1 cellular context compared by ENCODE assay signal in the genomic region with DNA sequence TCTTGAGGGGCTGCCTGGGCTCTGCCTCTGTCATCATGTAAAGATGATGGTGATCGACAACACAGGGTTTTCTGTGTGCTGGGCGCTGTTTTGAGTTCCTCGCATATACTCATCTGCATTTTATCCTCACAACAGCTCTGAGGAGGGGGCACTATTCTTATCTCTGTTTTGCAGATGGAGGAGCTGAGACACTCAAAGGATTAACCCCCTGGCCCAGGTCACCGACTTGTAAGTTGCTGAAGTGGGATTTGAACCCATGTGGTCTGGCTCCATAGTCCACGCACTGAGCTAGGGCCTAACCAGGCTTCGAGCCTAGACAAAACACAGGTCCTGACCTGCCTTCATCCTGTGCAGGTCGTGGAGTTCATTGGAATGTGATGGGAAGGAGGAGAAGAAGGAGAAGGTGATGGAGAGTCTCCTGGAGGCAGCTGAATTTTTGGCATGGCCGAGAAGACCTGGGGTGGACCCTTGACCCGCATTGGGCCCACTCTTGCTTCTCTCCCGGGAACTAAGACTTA.
TF ChIP-seq lines count a peak whose summit lies in the region.

No MANE protein-coding gene starts in this region.

TF ChIP-seq in K562, 482 proteins besides CTCF, POLR2A, EP300 and RAD21 (continued from another document and continues in another):
- TF ChIP-seq, protein P1, sequence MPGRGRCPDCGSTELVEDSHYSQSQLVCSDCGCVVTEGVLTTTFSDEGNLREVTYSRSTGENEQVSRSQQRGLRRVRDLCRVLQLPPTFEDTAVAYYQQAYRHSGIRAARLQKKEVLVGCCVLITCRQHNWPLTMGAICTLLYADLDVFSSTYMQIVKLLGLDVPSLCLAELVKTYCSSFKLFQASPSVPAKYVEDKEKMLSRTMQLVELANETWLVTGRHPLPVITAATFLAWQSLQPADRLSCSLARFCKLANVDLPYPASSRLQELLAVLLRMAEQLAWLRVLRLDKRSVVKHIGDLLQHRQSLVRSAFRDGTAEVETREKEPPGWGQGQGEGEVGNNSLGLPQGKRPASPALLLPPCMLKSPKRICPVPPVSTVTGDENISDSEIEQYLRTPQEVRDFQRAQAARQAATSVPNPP (IDR thresholded peaks at IDR 0.05; ENCODE audit: borderline replicate concordance, insufficient read depth, insufficient read length) = no peak
- TF ChIP-seq NR3C1 (CRISPR knock-in tag; IDR thresholded peaks at IDR 0.05) = no peak
- TF ChIP-seq, protein P2, sequence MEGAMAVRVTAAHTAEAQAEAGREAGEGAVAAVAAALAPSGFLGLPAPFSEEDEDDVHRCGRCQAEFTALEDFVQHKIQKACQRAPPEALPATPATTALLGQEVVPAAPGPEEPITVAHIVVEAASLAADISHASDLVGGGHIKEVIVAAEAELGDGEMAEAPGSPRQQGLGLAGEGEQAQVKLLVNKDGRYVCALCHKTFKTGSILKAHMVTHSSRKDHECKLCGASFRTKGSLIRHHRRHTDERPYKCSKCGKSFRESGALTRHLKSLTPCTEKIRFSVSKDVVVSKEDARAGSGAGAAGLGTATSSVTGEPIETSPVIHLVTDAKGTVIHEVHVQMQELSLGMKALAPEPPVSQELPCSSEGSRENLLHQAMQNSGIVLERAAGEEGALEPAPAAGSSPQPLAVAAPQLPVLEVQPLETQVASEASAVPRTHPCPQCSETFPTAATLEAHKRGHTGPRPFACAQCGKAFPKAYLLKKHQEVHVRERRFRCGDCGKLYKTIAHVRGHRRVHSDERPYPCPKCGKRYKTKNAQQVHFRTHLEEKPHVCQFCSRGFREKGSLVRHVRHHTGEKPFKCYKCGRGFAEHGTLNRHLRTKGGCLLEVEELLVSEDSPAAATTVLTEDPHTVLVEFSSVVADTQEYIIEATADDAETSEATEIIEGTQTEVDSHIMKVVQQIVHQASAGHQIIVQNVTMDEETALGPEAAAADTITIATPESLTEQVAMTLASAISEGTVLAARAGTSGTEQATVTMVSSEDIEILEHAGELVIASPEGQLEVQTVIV (CRISPR knock-in tag; IDR thresholded peaks at IDR 0.05; ENCODE audit: borderline replicate concordance) = no peak
- TF ChIP-seq TCF7 (IDR thresholded peaks at IDR 0.05; ENCODE audit: borderline replicate concordance) = no peak
- no peak for TF ChIP-seq HMG20A (CRISPR knock-in tag; conservative IDR thresholded peaks at IDR 0.05)
- TF ChIP-seq, protein P3, sequence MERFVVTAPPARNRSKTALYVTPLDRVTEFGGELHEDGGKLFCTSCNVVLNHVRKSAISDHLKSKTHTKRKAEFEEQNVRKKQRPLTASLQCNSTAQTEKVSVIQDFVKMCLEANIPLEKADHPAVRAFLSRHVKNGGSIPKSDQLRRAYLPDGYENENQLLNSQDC (CRISPR knock-in tag; IDR thresholded peaks at IDR 0.05) = no peak
- no peak for TF ChIP-seq ZNF217 (CRISPR knock-in tag; IDR thresholded peaks at IDR 0.05)
- no peak for TF ChIP-seq PHF20 (IDR thresholded peaks at IDR 0.05; ENCODE audit: partially characterized antibody)
- TF ChIP-seq ZBTB8A (IDR thresholded peaks at IDR 0.05; ENCODE audit: partially characterized antibody) = no peak
- TF ChIP-seq PHB (CRISPR knock-in tag; IDR thresholded peaks at IDR 0.05) = no peak
- TF ChIP-seq, protein P4, sequence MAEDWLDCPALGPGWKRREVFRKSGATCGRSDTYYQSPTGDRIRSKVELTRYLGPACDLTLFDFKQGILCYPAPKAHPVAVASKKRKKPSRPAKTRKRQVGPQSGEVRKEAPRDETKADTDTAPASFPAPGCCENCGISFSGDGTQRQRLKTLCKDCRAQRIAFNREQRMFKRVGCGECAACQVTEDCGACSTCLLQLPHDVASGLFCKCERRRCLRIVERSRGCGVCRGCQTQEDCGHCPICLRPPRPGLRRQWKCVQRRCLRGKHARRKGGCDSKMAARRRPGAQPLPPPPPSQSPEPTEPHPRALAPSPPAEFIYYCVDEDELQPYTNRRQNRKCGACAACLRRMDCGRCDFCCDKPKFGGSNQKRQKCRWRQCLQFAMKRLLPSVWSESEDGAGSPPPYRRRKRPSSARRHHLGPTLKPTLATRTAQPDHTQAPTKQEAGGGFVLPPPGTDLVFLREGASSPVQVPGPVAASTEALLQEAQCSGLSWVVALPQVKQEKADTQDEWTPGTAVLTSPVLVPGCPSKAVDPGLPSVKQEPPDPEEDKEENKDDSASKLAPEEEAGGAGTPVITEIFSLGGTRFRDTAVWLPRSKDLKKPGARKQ (CRISPR knock-in tag; IDR thresholded peaks at IDR 0.05) = no peak
- no peak for TF ChIP-seq ZNF143 (CRISPR knock-in tag; IDR thresholded peaks at IDR 0.05)
- no peak for TF ChIP-seq SIN3B (IDR thresholded peaks at IDR 0.05; ENCODE audit: low read depth)
- TF ChIP-seq, protein P5, sequence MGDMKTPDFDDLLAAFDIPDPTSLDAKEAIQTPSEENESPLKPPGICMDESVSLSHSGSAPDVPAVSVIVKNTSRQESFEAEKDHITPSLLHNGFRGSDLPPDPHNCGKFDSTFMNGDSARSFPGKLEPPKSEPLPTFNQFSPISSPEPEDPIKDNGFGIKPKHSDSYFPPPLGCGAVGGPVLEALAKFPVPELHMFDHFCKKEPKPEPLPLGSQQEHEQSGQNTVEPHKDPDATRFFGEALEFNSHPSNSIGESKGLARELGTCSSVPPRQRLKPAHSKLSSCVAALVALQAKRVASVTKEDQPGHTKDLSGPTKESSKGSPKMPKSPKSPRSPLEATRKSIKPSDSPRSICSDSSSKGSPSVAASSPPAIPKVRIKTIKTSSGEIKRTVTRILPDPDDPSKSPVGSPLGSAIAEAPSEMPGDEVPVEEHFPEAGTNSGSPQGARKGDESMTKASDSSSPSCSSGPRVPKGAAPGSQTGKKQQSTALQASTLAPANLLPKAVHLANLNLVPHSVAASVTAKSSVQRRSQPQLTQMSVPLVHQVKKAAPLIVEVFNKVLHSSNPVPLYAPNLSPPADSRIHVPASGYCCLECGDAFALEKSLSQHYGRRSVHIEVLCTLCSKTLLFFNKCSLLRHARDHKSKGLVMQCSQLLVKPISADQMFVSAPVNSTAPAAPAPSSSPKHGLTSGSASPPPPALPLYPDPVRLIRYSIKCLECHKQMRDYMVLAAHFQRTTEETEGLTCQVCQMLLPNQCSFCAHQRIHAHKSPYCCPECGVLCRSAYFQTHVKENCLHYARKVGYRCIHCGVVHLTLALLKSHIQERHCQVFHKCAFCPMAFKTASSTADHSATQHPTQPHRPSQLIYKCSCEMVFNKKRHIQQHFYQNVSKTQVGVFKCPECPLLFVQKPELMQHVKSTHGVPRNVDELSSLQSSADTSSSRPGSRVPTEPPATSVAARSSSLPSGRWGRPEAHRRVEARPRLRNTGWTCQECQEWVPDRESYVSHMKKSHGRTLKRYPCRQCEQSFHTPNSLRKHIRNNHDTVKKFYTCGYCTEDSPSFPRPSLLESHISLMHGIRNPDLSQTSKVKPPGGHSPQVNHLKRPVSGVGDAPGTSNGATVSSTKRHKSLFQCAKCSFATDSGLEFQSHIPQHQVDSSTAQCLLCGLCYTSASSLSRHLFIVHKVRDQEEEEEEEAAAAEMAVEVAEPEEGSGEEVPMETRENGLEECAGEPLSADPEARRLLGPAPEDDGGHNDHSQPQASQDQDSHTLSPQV (IDR thresholded peaks at IDR 0.05) = no peak
- peak; percentile 74 for TF ChIP-seq NCOR1 (IDR thresholded peaks at IDR 0.05)
- no peak for TF ChIP-seq TCF7L2 (IDR thresholded peaks at IDR 0.05; ENCODE audit: low read depth, low read length)
- no peak for TF ChIP-seq MBD2 (IDR thresholded peaks at IDR 0.05; ENCODE audit: borderline replicate concordance, low read depth)
- TF ChIP-seq SAP30 (IDR thresholded peaks at IDR 0.05; ENCODE audit: borderline replicate concordance, insufficient read depth, low read depth, low read length, poor library complexity, severe bottlenecking) = no peak
- TF ChIP-seq ZNF583 (CRISPR knock-in tag; IDR thresholded peaks at IDR 0.05) = no peak
- no peak for TF ChIP-seq ZNF253 (CRISPR knock-in tag; conservative IDR thresholded peaks at IDR 0.05)
- TF ChIP-seq ZNF146 (CRISPR knock-in tag; IDR thresholded peaks at IDR 0.05; ENCODE audit: unreplicated experiment) = no peak
- TF ChIP-seq KDM5B (IDR thresholded peaks at IDR 0.05; ENCODE audit: insufficient replicate concordance, low read depth, low read length) = no peak
- TF ChIP-seq ZNF316 (IDR thresholded peaks at IDR 0.05) = no peak
- TF ChIP-seq ZNF23 (CRISPR knock-in tag; IDR thresholded peaks at IDR 0.05) = no peak
- TF ChIP-seq MTA1 (IDR thresholded peaks at IDR 0.05; ENCODE audit: borderline replicate concordance) = no peak
- TF ChIP-seq HOXB6 (CRISPR knock-in tag; IDR thresholded peaks at IDR 0.05; ENCODE audit: borderline replicate concordance) = no peak
- TF ChIP-seq, protein P6, sequence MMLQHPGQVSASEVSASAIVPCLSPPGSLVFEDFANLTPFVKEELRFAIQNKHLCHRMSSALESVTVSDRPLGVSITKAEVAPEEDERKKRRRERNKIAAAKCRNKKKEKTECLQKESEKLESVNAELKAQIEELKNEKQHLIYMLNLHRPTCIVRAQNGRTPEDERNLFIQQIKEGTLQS (IDR thresholded peaks at IDR 0.05) = no peak
- TF ChIP-seq, protein P6 (CRISPR knock-in tag; conservative IDR thresholded peaks at IDR 0.05) = no peak
- TF ChIP-seq, protein P7, sequence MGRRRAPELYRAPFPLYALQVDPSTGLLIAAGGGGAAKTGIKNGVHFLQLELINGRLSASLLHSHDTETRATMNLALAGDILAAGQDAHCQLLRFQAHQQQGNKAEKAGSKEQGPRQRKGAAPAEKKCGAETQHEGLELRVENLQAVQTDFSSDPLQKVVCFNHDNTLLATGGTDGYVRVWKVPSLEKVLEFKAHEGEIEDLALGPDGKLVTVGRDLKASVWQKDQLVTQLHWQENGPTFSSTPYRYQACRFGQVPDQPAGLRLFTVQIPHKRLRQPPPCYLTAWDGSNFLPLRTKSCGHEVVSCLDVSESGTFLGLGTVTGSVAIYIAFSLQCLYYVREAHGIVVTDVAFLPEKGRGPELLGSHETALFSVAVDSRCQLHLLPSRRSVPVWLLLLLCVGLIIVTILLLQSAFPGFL (CRISPR knock-in tag; IDR thresholded peaks at IDR 0.05) = no peak
- TF ChIP-seq ZNF431 (CRISPR knock-in tag; IDR thresholded peaks at IDR 0.05) = no peak
- no peak for TF ChIP-seq TCFL5 (CRISPR knock-in tag; conservative IDR thresholded peaks at IDR 0.05)
- TF ChIP-seq EP400 (IDR thresholded peaks at IDR 0.05) = no peak
- TF ChIP-seq CHD4 (IDR thresholded peaks at IDR 0.05; ENCODE audit: insufficient read depth, insufficient replicate concordance, low read depth, low read length, poor library complexity, severe bottlenecking) = no peak
- no peak for TF ChIP-seq CEBPG (CRISPR knock-in tag; IDR thresholded peaks at IDR 0.05)
- TF ChIP-seq CEBPG (tag; conservative IDR thresholded peaks at IDR 0.05 in 1 of 2, IDR thresholded peaks at IDR 0.05 in 1 of 2) = no peak
- TF ChIP-seq BMI1 (IDR thresholded peaks at IDR 0.05; ENCODE audit: low read length) = no peak
- no peak for TF ChIP-seq TAF9B (IDR thresholded peaks at IDR 0.05; ENCODE audit: partially characterized antibody)
- no peak for TF ChIP-seq ZBTB17 (CRISPR knock-in tag; IDR thresholded peaks at IDR 0.05)
- TF ChIP-seq ZNF695 (CRISPR knock-in tag; IDR thresholded peaks at IDR 0.05) = no peak
- peak in 1 of 2 experiments; percentile 49; a peak in 1 of 4 replicates for TF ChIP-seq RCOR1 (IDR thresholded peaks at IDR 0.05; ENCODE audit: borderline replicate concordance in 1 of 2, low read depth in 2 of 2, low read length in 2 of 2)
- TF ChIP-seq, protein P8, sequence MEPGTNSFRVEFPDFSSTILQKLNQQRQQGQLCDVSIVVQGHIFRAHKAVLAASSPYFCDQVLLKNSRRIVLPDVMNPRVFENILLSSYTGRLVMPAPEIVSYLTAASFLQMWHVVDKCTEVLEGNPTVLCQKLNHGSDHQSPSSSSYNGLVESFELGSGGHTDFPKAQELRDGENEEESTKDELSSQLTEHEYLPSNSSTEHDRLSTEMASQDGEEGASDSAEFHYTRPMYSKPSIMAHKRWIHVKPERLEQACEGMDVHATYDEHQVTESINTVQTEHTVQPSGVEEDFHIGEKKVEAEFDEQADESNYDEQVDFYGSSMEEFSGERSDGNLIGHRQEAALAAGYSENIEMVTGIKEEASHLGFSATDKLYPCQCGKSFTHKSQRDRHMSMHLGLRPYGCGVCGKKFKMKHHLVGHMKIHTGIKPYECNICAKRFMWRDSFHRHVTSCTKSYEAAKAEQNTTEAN (CRISPR knock-in tag; IDR thresholded peaks at IDR 0.05) = no peak
- no peak for TF ChIP-seq ZNF121 (CRISPR knock-in tag; conservative IDR thresholded peaks at IDR 0.05)
- TF ChIP-seq ELF1 (tag; IDR thresholded peaks at IDR 0.05) = no peak
- TF ChIP-seq MYBL2 (IDR thresholded peaks at IDR 0.05; ENCODE audit: low read depth) = no peak
- no peak for TF ChIP-seq MYBL2 (CRISPR knock-in tag; IDR thresholded peaks at IDR 0.05; ENCODE audit: borderline replicate concordance)
- peak; percentile 21; the same call in 1 of the 2 replicates for TF ChIP-seq MYC (IDR thresholded peaks at IDR 0.05; ENCODE audit: low read depth, low read length)
- TF ChIP-seq MYC (CRISPR knock-in tag; IDR thresholded peaks at IDR 0.05; ENCODE audit: borderline replicate concordance, low read depth) = no peak
- TF ChIP-seq MIER1 (IDR thresholded peaks at IDR 0.05; ENCODE audit: low read depth) = no peak
- no peak for TF ChIP-seq DDX20 (tag; IDR thresholded peaks at IDR 0.05; ENCODE audit: low read depth)
- no peak for TF ChIP-seq EZH2 (IDR thresholded peaks at IDR 0.05; ENCODE audit: borderline replicate concordance, low read depth, low read length)
- TF ChIP-seq, protein P9, sequence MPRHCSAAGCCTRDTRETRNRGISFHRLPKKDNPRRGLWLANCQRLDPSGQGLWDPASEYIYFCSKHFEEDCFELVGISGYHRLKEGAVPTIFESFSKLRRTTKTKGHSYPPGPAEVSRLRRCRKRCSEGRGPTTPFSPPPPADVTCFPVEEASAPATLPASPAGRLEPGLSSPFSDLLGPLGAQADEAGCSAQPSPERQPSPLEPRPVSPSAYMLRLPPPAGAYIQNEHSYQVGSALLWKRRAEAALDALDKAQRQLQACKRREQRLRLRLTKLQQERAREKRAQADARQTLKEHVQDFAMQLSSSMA (CRISPR knock-in tag; IDR thresholded peaks at IDR 0.05) = no peak
- TF ChIP-seq KLF16 (IDR thresholded peaks at IDR 0.05) = no peak
- peak; percentile 86 for TF ChIP-seq TAL1 (IDR thresholded peaks at IDR 0.05)
- TF ChIP-seq ZNF444 (CRISPR knock-in tag; IDR thresholded peaks at IDR 0.05) = no peak
- no peak for TF ChIP-seq MECOM (CRISPR knock-in tag; IDR thresholded peaks at IDR 0.05)
- no peak for TF ChIP-seq CBX3 (IDR thresholded peaks at IDR 0.05; ENCODE audit: borderline replicate concordance in 1 of 2, low read length in 2 of 2)
- TF ChIP-seq ZNF778 (CRISPR knock-in tag; IDR thresholded peaks at IDR 0.05) = no peak
- no peak for TF ChIP-seq CCAR2 (IDR thresholded peaks at IDR 0.05; ENCODE audit: low read depth, low read length)
- TF ChIP-seq, protein P10, sequence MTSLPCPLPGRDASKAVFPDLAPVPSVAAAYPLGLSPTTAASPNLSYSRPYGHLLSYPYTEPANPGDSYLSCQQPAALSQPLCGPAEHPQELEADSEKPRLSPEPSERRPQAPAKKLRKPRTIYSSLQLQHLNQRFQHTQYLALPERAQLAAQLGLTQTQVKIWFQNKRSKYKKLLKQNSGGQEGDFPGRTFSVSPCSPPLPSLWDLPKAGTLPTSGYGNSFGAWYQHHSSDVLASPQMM (CRISPR knock-in tag; IDR thresholded peaks at IDR 0.05) = no peak
- TF ChIP-seq SMARCA4 (IDR thresholded peaks at IDR 0.05) = peak; percentile 73
- no peak for TF ChIP-seq MTA3 (IDR thresholded peaks at IDR 0.05; ENCODE audit: borderline replicate concordance)
- no peak for TF ChIP-seq MAFG (tag; conservative IDR thresholded peaks at IDR 0.05)
- no peak for TF ChIP-seq KAT2B (IDR thresholded peaks at IDR 0.05; ENCODE audit: low read depth, low read length)
